18 cellular contexts compared by ENCODE assay signal in the genomic region with DNA sequence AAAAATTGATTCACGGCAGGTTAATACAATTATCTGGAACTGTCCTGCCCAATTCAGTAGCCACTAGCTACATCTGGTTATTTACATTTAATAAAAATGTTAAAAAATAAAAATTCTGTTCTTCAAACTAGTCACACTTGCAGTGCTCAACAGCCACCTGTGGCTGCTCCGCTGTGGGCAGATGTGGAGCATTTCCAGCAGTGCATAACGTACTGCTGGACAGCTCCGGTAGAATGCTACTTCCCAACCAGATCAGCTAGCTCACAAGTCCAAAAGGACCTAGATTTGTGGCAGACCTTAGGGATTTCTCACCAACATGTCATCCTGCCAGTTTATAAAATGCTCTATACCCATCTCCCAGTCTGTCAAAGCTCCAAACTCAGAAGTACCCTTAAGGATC.
"Had no signal": no experiment of that assay in that cellular context is flagged by ENCODE, and none has a peak within 500 bp of the region (broad histone marks: within the 10 kb centered on the region; RNA-seq: fewer than 3 reads in every experiment).

No MANE protein-coding gene starts in this region.

- H3K27me3 ChIP-seq: cardiac muscle cell, colonic mucosa, esophagus squamous epithelium had no signal

- H3K36me3 ChIP-seq: colonic mucosa had no signal

- H3K4me3 ChIP-seq: cardiac muscle cell, colonic mucosa, esophagus squamous epithelium, skin epidermis had no signal

- H3K4me1 Mint-ChIP-seq: nephron had no signal

- DNase-seq: activated CD4-positive, alpha-beta T cell treated with anti-CD3 and anti-CD28 coated beads, Interleukin-2, amount 50 U/mL, for 1 hour; activated naive CD4-positive, alpha-beta T cell treated with anti-CD3 and anti-CD28 coated beads for 36 hours; colonic mucosa; esophagus squamous epithelium; hippocampal formation; mesenchymal stem cell; nucleus accumbens; stimulated activated CD4-positive, alpha-beta T cell treated with anti-CD3 and anti-CD28 coated beads, Interleukin-15, amount 100 ng/mL, for 24 hours; stimulated activated CD4-positive, alpha-beta T cell treated with anti-CD3 and anti-CD28 coated beads, Interleukin-4, amount 100 ng/mL, for 1 hour; stimulated activated naive CD8-positive, alpha-beta T cell treated with anti-CD3 and anti-CD28 coated beads, Interleukin-15, Interleukin-2, amounts not matched to agents 100 U/mL and 50 U/mL, for 24 hours; trophoblast cell had no signal

- H3K27ac ChIP-seq: cardiac muscle cell, colonic mucosa, esophagus squamous epithelium, skin epidermis had no signal

- H3K9me3 ChIP-seq: colonic mucosa, esophagus squamous epithelium had no signal

- H3K9me3 Mint-ChIP-seq: activated naive CD4-positive, alpha-beta T cell treated with anti-CD3 and anti-CD28 coated beads for 36 hours; activated T-helper 2 cell treated with anti-CD3 and anti-CD28 coated beads, Interferon-gamma antibody, Interleukin-2, Interleukin-4, amounts not matched to agents 10 μg/mL and 5 μg/mL and 100 μg/mL, durations not matched to agents 14 hours and 24 hours and 36 hours; nephron had no signal

- ATAC-seq: activated CD4-positive, CD25-positive, alpha-beta regulatory T cell treated with anti-CD3 and anti-CD28 coated beads, Interleukin-2, amount 50 U/mL, for 24 hours; left lobe of liver had no signal

- H3K27ac Mint-ChIP-seq: activated naive CD4-positive, alpha-beta T cell treated with anti-CD3 and anti-CD28 coated beads for 36 hours; activated T-helper 2 cell treated with anti-CD3 and anti-CD28 coated beads, Interferon-gamma antibody, Interleukin-2, Interleukin-4, amounts not matched to agents 10 μg/mL and 5 μg/mL and 100 μg/mL, durations not matched to agents 14 hours and 24 hours and 36 hours; nephron; T-helper 2 cell treated with Interferon-gamma antibody and Interleukin-4, amounts not matched to agents 5 μg/mL and 100 μg/mL, for 36 hours had no signal

- H3K4me3 Mint-ChIP-seq: activated naive CD4-positive, alpha-beta T cell treated with anti-CD3 and anti-CD28 coated beads for 36 hours; nephron; T-helper 2 cell treated with Interferon-gamma antibody and Interleukin-4, amounts not matched to agents 5 μg/mL and 100 μg/mL, for 36 hours had no signal

- H3K4me1 ChIP-seq: colonic mucosa, esophagus squamous epithelium had no signal
